11 cellular contexts compared by ENCODE assay signal in the genomic region with DNA sequence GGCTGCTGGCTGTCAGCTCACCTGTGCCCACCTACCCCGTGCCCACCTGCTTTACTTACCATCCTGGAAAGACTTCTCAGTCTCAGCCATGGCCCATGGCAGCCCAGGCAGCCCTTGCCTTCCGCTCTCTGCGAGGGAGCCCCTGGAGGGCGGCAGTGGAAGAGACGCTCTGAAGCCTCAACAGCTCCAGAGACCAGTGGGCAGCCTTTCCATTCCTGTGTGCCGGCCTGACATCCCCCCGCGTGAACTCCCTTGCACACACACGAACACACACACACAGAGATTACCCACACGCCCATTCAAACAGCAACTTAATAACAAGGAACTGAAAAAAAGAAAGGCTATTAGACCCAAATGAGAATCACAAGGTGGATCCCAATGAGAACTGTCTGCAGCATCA. TPM values are rescaled to one million over a fixed set of nuclear protein-coding genes. Genes with fewer than 3 reads are reported as not detected.
DNase-seq lines count a peak whose midpoint lies in the region; ATAC-seq and TF ChIP-seq lines count a peak whose summit lies in the region.
"Had no signal": no experiment of that assay in that cellular context is flagged by ENCODE, and none has a peak within 500 bp of the region (broad histone marks: within the 10 kb centered on the region; RNA-seq: fewer than 3 reads in every experiment).

No MANE protein-coding gene starts in this region.

- H3K4me3 Mint-ChIP-seq in CD8-positive, alpha-beta memory T cell, result peak overlapping the region; percentile 1 to 81 (median 63)
- no peak overlapping the region for H3K4me3 Mint-ChIP-seq in GM23338

- H3K27ac Mint-ChIP-seq in CD8-positive, alpha-beta memory T cell, result peak overlapping the region in 5 of 8 donors; percentile 48 to 96 (median 93)
- 0 out of 2 replicates have a peak overlapping the region, but pooled peaks have one; percentile 19 for H3K27ac Mint-ChIP-seq in GM23338

- H3F3A ChIP-seq in GM23338 (replicated peaks; ENCODE audit: low read depth), result no peaks in the 10 kb centered on the region

- peaks cover 96% of the 10 kb centered on the region for H3K4me1 ChIP-seq in CD8-positive, alpha-beta memory T cell (ENCODE audit: insufficient read depth, low read length)
- H3K4me1 ChIP-seq in GM23338 (ENCODE audit: insufficient read depth) (no peaks in the 10 kb centered on the region), mucosa of descending colon (ENCODE audit: low read depth) (peaks cover 31% of the 10 kb centered on the region), lower lobe of right lung (peaks cover 36% of the 10 kb centered on the region)

- ATAC-seq in GM23338 (peak; percentile 87), mucosa of descending colon (no peak), HG02981 (IDR thresholded peaks at IDR 0.05; ENCODE audit: unreplicated experiment) (no peak), lower lobe of right lung (no peak), GM18517 (IDR thresholded peaks at IDR 0.05; ENCODE audit: unreplicated experiment) (no peak)

- H3K27me3 ChIP-seq in CD8-positive, alpha-beta memory T cell (ENCODE audit: insufficient read depth, low read length, poor library complexity, severe bottlenecking), result no peaks in the 10 kb centered on the region
- no peaks in the 10 kb centered on the region for H3K27me3 ChIP-seq in GM23338 (ENCODE audit: insufficient read depth)
- no peaks in the 10 kb centered on the region for H3K27me3 ChIP-seq in lower lobe of right lung (ENCODE audit: low read depth)

- TF ChIP-seq CTCF in GM23338 (conservative IDR thresholded peaks at IDR 0.05; ENCODE audit: low read depth in 2 of 2), result peak in 1 of 2 experiments; percentile 52; a peak in 3 of 4 replicates
- no peak for TF ChIP-seq CTCF in mucosa of descending colon (IDR thresholded peaks at IDR 0.05)
- TF ChIP-seq CTCF in lower lobe of right lung (IDR thresholded peaks at IDR 0.05), result no peak

- CTCF ChIA-PET in CD8-positive, alpha-beta memory T cell (lab: Charles Lee), result no interaction called here

- no peaks in the 10 kb centered on the region for H3K9me3 Mint-ChIP-seq in CD8-positive, alpha-beta memory T cell
- H3K9me3 Mint-ChIP-seq in GM23338, result no peaks in the 10 kb centered on the region

- H3K79me2 ChIP-seq in GM23338 (replicated peaks; ENCODE audit: insufficient read depth), result no peaks in the 10 kb centered on the region

- no peaks in the 10 kb centered on the region for H3K36me3 ChIP-seq in CD8-positive, alpha-beta memory T cell (ENCODE audit: insufficient read depth, low read length)
- H3K36me3 ChIP-seq in GM23338 (ENCODE audit: insufficient read depth), result no peaks in the 10 kb centered on the region
- H3K36me3 ChIP-seq in mucosa of descending colon (ENCODE audit: low read depth), result no peaks in the 10 kb centered on the region
- no peaks in the 10 kb centered on the region for H3K36me3 ChIP-seq in lower lobe of right lung

- intact Hi-C loops in mucosa of descending colon (cut with DNase I, micrococcal nuclease), result no loop called here
- intact Hi-C loops in lower lobe of right lung (cut with DNase I), result no loop called here

- DNase-seq in CD8-positive, alpha-beta memory T cell, result peak in 1 of 5 donors; percentile 43
- peak; percentile 62 for DNase-seq in GM23338 (ENCODE audit: low spot score)
- DNase-seq in activated CD8-positive, alpha-beta memory T cell treated with anti-CD3 and anti-CD28 coated beads, Interleukin-2, amount 50 U/mL, for 4 hours, result peak; percentile 16
- DNase-seq in mucosa of descending colon, result peak in 2 of 3 donors; percentile 36 to 50
- no peak for DNase-seq in mucosa of gallbladder (ENCODE audit: low spot score)
- DNase-seq in lower lobe of right lung, result no peak
- DNase-seq: midbrain, NCI-H345 had no signal

- H3K9me3 ChIP-seq in CD8-positive, alpha-beta memory T cell (ENCODE audit: low read length), result no peaks in the 10 kb centered on the region
- H3K9me3 ChIP-seq in mucosa of descending colon, result no peaks in the 10 kb centered on the region
- no peaks in the 10 kb centered on the region for H3K9me3 ChIP-seq in lower lobe of right lung

- POLR2A ChIA-PET in CD8-positive, alpha-beta memory T cell (lab: Charles Lee), result interaction anchor here (1.8 kb wide), 1 partner anchor 16 kb away, joined by 5 read pairs; no protein-coding TSS in a partner anchor

- H3K36me3 Mint-ChIP-seq in CD8-positive, alpha-beta memory T cell, result no peaks in the 10 kb centered on the region
- no peaks in the 10 kb centered on the region for H3K36me3 Mint-ChIP-seq in GM23338 (ENCODE audit: low read depth)

- no peak overlapping the region for H3K4me2 ChIP-seq in GM23338

- no peaks in the 10 kb centered on the region for H4K20me1 ChIP-seq in GM23338 (replicated peaks; ENCODE audit: insufficient read depth)

- no peak overlapping the region for H3K27ac ChIP-seq in CD8-positive, alpha-beta memory T cell (ENCODE audit: low read depth, low read length)
- no peak overlapping the region for H3K27ac ChIP-seq in GM23338 (ENCODE audit: low read depth)
- no peak overlapping the region for H3K27ac ChIP-seq in lower lobe of right lung

- H2AFZ ChIP-seq in GM23338, result no peak overlapping the region

- H3K4me1 Mint-ChIP-seq in CD8-positive, alpha-beta memory T cell, result peaks cover 40 to 67% (median 65%) of the 10 kb centered on the region in 3 donors
- H3K4me1 Mint-ChIP-seq in GM23338, result peaks cover 10% of the 10 kb centered on the region

- H3K27me3 Mint-ChIP-seq in CD8-positive, alpha-beta memory T cell, result peaks cover 0 to 2% of the 10 kb centered on the region in 2 donors
- peaks cover 9% of the 10 kb centered on the region for H3K27me3 Mint-ChIP-seq in GM23338 (ENCODE audit: insufficient read depth, low read depth, poor library complexity)

- H3K9me2 ChIP-seq in GM23338 (ENCODE audit: insufficient read depth), result no peaks in the 10 kb centered on the region

- no peak overlapping the region for H3K4me3 ChIP-seq in CD8-positive, alpha-beta memory T cell (ENCODE audit: low read length)
- H3K4me3 ChIP-seq in GM23338 (no peak overlapping the region), mucosa of descending colon (no peak overlapping the region), lower lobe of right lung (no peak overlapping the region)

TF ChIP-seq in GM23338, 12 proteins besides CTCF, POLR2A, EP300 and RAD21 (continues in another document):
- TF ChIP-seq ZNF114 (CRISPR knock-in tag; IDR thresholded peaks at IDR 0.05) (no peak), NANOG (IDR thresholded peaks at IDR 0.05; ENCODE audit: borderline replicate concordance) (no peak)
- TF ChIP-seq, protein P1, sequence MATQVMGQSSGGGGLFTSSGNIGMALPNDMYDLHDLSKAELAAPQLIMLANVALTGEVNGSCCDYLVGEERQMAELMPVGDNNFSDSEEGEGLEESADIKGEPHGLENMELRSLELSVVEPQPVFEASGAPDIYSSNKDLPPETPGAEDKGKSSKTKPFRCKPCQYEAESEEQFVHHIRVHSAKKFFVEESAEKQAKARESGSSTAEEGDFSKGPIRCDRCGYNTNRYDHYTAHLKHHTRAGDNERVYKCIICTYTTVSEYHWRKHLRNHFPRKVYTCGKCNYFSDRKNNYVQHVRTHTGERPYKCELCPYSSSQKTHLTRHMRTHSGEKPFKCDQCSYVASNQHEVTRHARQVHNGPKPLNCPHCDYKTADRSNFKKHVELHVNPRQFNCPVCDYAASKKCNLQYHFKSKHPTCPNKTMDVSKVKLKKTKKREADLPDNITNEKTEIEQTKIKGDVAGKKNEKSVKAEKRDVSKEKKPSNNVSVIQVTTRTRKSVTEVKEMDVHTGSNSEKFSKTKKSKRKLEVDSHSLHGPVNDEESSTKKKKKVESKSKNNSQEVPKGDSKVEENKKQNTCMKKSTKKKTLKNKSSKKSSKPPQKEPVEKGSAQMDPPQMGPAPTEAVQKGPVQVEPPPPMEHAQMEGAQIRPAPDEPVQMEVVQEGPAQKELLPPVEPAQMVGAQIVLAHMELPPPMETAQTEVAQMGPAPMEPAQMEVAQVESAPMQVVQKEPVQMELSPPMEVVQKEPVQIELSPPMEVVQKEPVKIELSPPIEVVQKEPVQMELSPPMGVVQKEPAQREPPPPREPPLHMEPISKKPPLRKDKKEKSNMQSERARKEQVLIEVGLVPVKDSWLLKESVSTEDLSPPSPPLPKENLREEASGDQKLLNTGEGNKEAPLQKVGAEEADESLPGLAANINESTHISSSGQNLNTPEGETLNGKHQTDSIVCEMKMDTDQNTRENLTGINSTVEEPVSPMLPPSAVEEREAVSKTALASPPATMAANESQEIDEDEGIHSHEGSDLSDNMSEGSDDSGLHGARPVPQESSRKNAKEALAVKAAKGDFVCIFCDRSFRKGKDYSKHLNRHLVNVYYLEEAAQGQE (IDR thresholded peaks at IDR 0.05; ENCODE audit: unreplicated experiment), result no peak

RNA-seq across cellular contexts. Expression of a gene that starts 14.2 kb away (rescaled TPM):
- 10 to 100 TPM; 26.4 to 27.1 TPM for total RNA-seq in CD8-positive, alpha-beta memory T cell
- 123 TPM for polyA plus RNA-seq in CD8-positive, alpha-beta memory T cell
- total RNA-seq in GM23338 (2014; rRNA removed; shearing (Covaris generic)), result 18.7 and 20.7 TPM in 2 replicates
- 11.2 and 11.7 TPM in 2 replicates for polyA plus RNA-seq in GM23338 (2016; fragmentation: Nextera tagmentation; extraction: Ambion mirVana)
- total RNA-seq in mucosa of descending colon (10 to 100 TPM in 1 of 3 donors, 1 to 10 TPM in 2; 7.9 to 19.0 (median 8.4) TPM), mucosa of gallbladder (11.7 TPM), lower lobe of right lung (19.1 TPM)

RNA-seq across cellular contexts. Expression of a gene that starts 32.4 kb away (rescaled TPM):
- total RNA-seq in CD8-positive, alpha-beta memory T cell, result not detected
- 0.31 TPM for polyA plus RNA-seq in CD8-positive, alpha-beta memory T cell
- total RNA-seq in GM23338 (2014; rRNA removed; shearing (Covaris generic)), result not detected in 2 replicates
- not detected in 2 replicates for polyA plus RNA-seq in GM23338 (2016; fragmentation: Nextera tagmentation; extraction: Ambion mirVana)
- total RNA-seq in mucosa of descending colon (not detected), mucosa of gallbladder (not detected), lower lobe of right lung (1.8 TPM)
- total RNA-seq: activated CD8-positive, alpha-beta memory T cell treated with anti-CD3 and anti-CD28 coated beads for 36 hours had no signal

Comparison
In these comparisons a context has a peak if more than half of its experiments do, and no peak if none do; other contexts are left out.
1. DNase-seq: peak in GM23338 (single experiment), activated CD8-positive, alpha-beta memory T cell treated with anti-CD3 and anti-CD28 coated beads, Interleukin-2, amount 50 U/mL, for 4 hours (single experiment) and mucosa of descending colon (2 of 3); none in mucosa of gallbladder (single experiment) and lower lobe of right lung (single experiment).